In the genomic region with DNA sequence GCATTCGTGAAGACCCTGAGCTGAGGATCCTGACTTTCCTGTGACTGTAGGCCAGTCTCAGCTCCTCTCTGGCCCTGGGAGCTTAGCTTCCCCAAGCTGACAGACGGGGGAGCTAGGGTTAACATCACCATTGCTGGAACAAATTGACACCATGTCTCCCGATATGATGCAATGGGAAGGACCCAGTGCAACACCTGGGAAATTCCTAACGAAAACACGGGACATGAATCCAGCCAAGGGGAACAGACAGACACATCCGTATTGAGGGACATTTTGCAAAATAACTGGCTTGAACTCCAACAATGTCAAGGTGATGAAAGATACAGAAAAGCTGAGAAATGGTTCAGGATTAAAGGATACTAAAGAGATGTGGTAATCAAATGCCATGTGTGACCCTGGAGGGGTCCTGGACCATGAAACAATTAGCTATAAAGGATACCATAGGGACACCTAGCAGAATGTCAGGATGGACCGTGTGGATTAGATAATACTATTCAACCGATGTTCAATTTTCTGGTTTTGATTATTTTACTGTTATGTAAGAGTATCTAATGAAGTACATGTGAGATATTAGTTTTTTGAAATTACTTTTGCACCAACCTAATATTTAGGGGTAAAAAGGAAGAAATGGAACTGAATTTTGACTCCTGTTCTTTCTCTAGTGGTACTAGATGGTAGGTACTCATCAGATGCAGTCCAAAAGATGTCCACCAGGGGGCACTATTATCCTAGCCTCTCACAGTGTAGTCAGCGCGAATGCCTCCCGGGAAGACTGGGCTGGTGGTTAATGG, we compare ENCODE assay signal across 8 cellular contexts. TPM values are rescaled to one million over a fixed set of nuclear protein-coding genes. Genes with fewer than 3 reads are reported as not detected.
DNase-seq lines count a peak whose midpoint lies in the region; ATAC-seq and TF ChIP-seq lines count a peak whose summit lies in the region.

No MANE protein-coding gene starts in this region.

- no peak for TF ChIP-seq POLR2A in gastrocnemius medialis (IDR thresholded peaks at IDR 0.05)

- DNase-seq in NCI-H128 (lab: John Stamatoyannopoulos, UW; ENCODE audit: unreplicated experiment) (peak; percentile 37), T-helper 17 cell (peak; percentile 59 to 79 (median 62)), amygdala (lab: John Stamatoyannopoulos, UW) (peak in 53 of 56 donors; percentile 4 to 97 (median 62)), hepatic stellate cell (ENCODE audit: low spot score) (peak; percentile 86), gastrocnemius medialis (peak; percentile 78 to 81)

- TF ChIP-seq CTCF in GM12872 (IDR thresholded peaks at IDR 0.05; ENCODE audit: insufficient read depth, low read depth, low read length) (peak; percentile 81), gastrocnemius medialis (IDR thresholded peaks at IDR 0.05 in 4 of 5, conservative IDR thresholded peaks at IDR 0.05 in 1 of 5) (peak; percentile 84 to 97 (median 94))

- peaks cover 6% of the 10 kb centered on the region for H3K27me3 Mint-ChIP-seq in T-helper 17 cell

- peak; percentile 73 for ATAC-seq in HG02571 (IDR thresholded peaks at IDR 0.05; ENCODE audit: unreplicated experiment)
- peak; percentile 98 for ATAC-seq in T-helper 17 cell
- peak; percentile 86 to 89 for ATAC-seq in gastrocnemius medialis
- no peak for ATAC-seq in HG02852 (IDR thresholded peaks at IDR 0.05; ENCODE audit: unreplicated experiment)

- H3K27me3 ChIP-seq in gastrocnemius medialis: no peaks in the 10 kb centered on the region

- no peaks in the 10 kb centered on the region for H3K36me3 Mint-ChIP-seq in T-helper 17 cell (ENCODE audit: low read depth)

- H3K4me3 ChIP-seq in gastrocnemius medialis: no peak overlapping the region

- H3K36me3 ChIP-seq in gastrocnemius medialis: no peaks in the 10 kb centered on the region

- in situ Hi-C loops in gastrocnemius medialis (cut with MboI; ENCODE audit: low sequenced_read_pairs in 4 of 4): loop anchor here (5.0 to 25.0 kb wide), 9 partner anchors 92 to 292 kb away; a partner anchor contains a TSS

- H3K4me3 Mint-ChIP-seq in T-helper 17 cell: no peak overlapping the region

- peaks cover 16 to 19% of the 10 kb centered on the region in 2 donors for H3K4me1 ChIP-seq in gastrocnemius medialis

- no peaks in the 10 kb centered on the region for H3K9me3 ChIP-seq in T-helper 17 cell (ENCODE audit: control insufficient read depth, low read length, poor library complexity, severe bottlenecking)
- no peaks in the 10 kb centered on the region for H3K9me3 ChIP-seq in gastrocnemius medialis

- H3K27ac Mint-ChIP-seq in T-helper 17 cell: no peak overlapping the region

- H3K4me1 Mint-ChIP-seq in T-helper 17 cell: no peaks in the 10 kb centered on the region

- intact Hi-C loops in gastrocnemius medialis (cut with DNase I; ENCODE audit: low total_unique reads): loop anchor here (1.0 kb wide), 2 partner anchors 150 to 287 kb away; no protein-coding TSS in a partner anchor

- H3K27ac ChIP-seq in gastrocnemius medialis: no peak overlapping the region

RNA-seq across cellular contexts. Expression of a gene that starts 52.7 kb away (rescaled TPM):
- total RNA-seq in T-helper 17 cell (10 to 100 TPM in 1 of 2 donors, 1 to 10 TPM in 1; 2.2 to 13.7 TPM), gastrocnemius medialis (10 to 100 TPM; 36.1 to 70.5 (median 50.5) TPM)
